In genomic region chr9:110745656-110746055, GRCh38 we compare ENCODE assay signal across 14 cellular contexts.
DNase-seq lines count a peak whose midpoint lies in the region; ATAC-seq and TF ChIP-seq lines count a peak whose summit lies in the region.
"Had no signal": no experiment of that assay in that cellular context is flagged by ENCODE, and none has a peak within 500 bp of the region (broad histone marks: within the 10 kb centered on the region; RNA-seq: fewer than 3 reads in every experiment).

No MANE protein-coding gene starts in this region.

- H3K79me2 ChIP-seq in hepatocyte, result no peaks in the 10 kb centered on the region

- in situ Hi-C loops in GM13976 (cut with MboI; ENCODE audit: low sequenced_read_pairs, unreplicated experiment), result no loop called here

- H3K27ac ChIP-seq in hepatocyte (peak overlapping the region; percentile 86), upper lobe of right lung (no peak overlapping the region)

- H3K4me1 ChIP-seq in hepatocyte (ENCODE audit: insufficient read depth), result peaks cover 19% of the 10 kb centered on the region
- H3K4me1 ChIP-seq in upper lobe of right lung, result peaks cover 3% of the 10 kb centered on the region

- TF ChIP-seq CTCF in brain (conservative IDR thresholded peaks at IDR 0.05), result no peak
- no peak for TF ChIP-seq CTCF in hepatocyte (IDR thresholded peaks at IDR 0.05; ENCODE audit: poor library complexity)
- no peak for TF ChIP-seq CTCF in upper lobe of right lung (IDR thresholded peaks at IDR 0.05)
- no peak for TF ChIP-seq CTCF in GM13976 (IDR thresholded peaks at IDR 0.05; ENCODE audit: borderline replicate concordance, control extremely low read depth, extremely low read depth, insufficient read depth, missing control alignments)

- peaks cover 0 to 3% (median 0%) of the 10 kb centered on the region in 5 experiments for H3K9me3 Mint-ChIP-seq in brain

- H3K9me3 ChIP-seq in hepatocyte (ENCODE audit: low read depth) (no peaks in the 10 kb centered on the region), upper lobe of right lung (no peaks in the 10 kb centered on the region)

- peak; percentile 20 for DNase-seq in NCI-H2196 (lab: John Stamatoyannopoulos, UW; ENCODE audit: unreplicated experiment)
- DNase-seq in NCI-H2196 treated with DMSO at 0.1 percent for 48 hours (lab: John Stamatoyannopoulos, UW; ENCODE audit: unreplicated experiment), result no peak
- DNase-seq in hepatocyte (ENCODE audit: low spot score), result no peak
- no peak for DNase-seq in upper lobe of right lung
- no peak for DNase-seq in GM13976 (ENCODE audit: low spot score)
- no peak for DNase-seq in NCI-H2227 (lab: John Stamatoyannopoulos, UW; ENCODE audit: unreplicated experiment)
- DNase-seq: activated CD8-positive, alpha-beta memory T cell treated with anti-CD3 and anti-CD28 coated beads for 24 hours; activated naive CD4-positive, alpha-beta T cell; MV-4-11; natural killer cell; NCI-H524; stimulated activated CD4-positive, alpha-beta T cell treated with anti-CD3 and anti-CD28 coated beads, Interleukin-12 subunit alpha, Interleukin-12 subunit beta, amount 100 ng/mL, for 4 hours had no signal

- no peak overlapping the region for H3K4me2 ChIP-seq in hepatocyte

- peaks cover 30% of the 10 kb centered on the region for H3K4me1 Mint-ChIP-seq in brain
- H3K4me1 Mint-ChIP-seq: natural killer cell had no signal

- H3K27ac Mint-ChIP-seq in brain, result peak overlapping the region in 3 of 5 experiments; percentile 1 to 89 (median 35)
- H3K27ac Mint-ChIP-seq: natural killer cell had no signal

- H3K27me3 ChIP-seq in hepatocyte (no peaks in the 10 kb centered on the region), upper lobe of right lung (no peaks in the 10 kb centered on the region)

- no peaks in the 10 kb centered on the region for H3K9me2 ChIP-seq in hepatocyte (replicated peaks; ENCODE audit: insufficient read depth)

- 46% methylated on average over 1 of the region's 1 CpG for WGBS in hepatocyte (ENCODE audit: low lambda C conversion rate, missing lambda C conversion rate)

- peak overlapping the region in 1 of 5 experiments; percentile 34 for H3K4me3 Mint-ChIP-seq in brain
- H3K4me3 Mint-ChIP-seq: natural killer cell had no signal

- peaks cover 2% of the 10 kb centered on the region for H3K27me3 Mint-ChIP-seq in brain

- intact Hi-C loops in upper lobe of right lung (cut with DNase I), result loop anchor here (10.0 kb wide), 1 partner anchor 59 kb away; no protein-coding TSS in a partner anchor

- H3K4me3 ChIP-seq in hepatocyte (no peak overlapping the region), upper lobe of right lung (no peak overlapping the region)

- ATAC-seq in upper lobe of right lung (peak; percentile 29), HG02798 (IDR thresholded peaks at IDR 0.05; ENCODE audit: poor library complexity, unreplicated experiment) (no peak)
- ATAC-seq: natural killer cell had no signal

- no peak overlapping the region for H2AFZ ChIP-seq in hepatocyte

- H3K36me3 ChIP-seq in hepatocyte (replicated peaks; ENCODE audit: insufficient read depth, low read depth), result no peaks in the 10 kb centered on the region
- no peaks in the 10 kb centered on the region for H3K36me3 ChIP-seq in upper lobe of right lung

- no peaks in the 10 kb centered on the region for H4K20me1 ChIP-seq in hepatocyte (ENCODE audit: insufficient read depth, poor library complexity, severe bottlenecking)

- H3K36me3 Mint-ChIP-seq in brain, result no peaks in the 10 kb centered on the region
- H3K36me3 Mint-ChIP-seq: natural killer cell had no signal
